Comparison of ENCODE assay signal across 1 cellular context in genomic region chr4:25915359-25915716, GRCh38.
A peak's percentile ranks its signal among the peaks of the same experiment; 100 is the strongest.
TF ChIP-seq lines count a peak whose summit lies in the region.

No MANE protein-coding gene starts in this region.

TF ChIP-seq in HepG2, 621 proteins besides CTCF, POLR2A, EP300 and RAD21:
- no peak for TF ChIP-seq ZNF704 (CRISPR knock-in tag; IDR thresholded peaks at IDR 0.05; ENCODE audit: borderline replicate concordance)
- TF ChIP-seq PRPF4 (IDR thresholded peaks at IDR 0.05; ENCODE audit: low read depth, low read length, poor library complexity, severe bottlenecking): peak; percentile 68
